In genomic region chr11:58195939-58196338, GRCh38 we compare ENCODE assay signal across 11 cellular contexts. TPM values are rescaled to one million over a fixed set of nuclear protein-coding genes. Genes with fewer than 3 reads are reported as not detected.
"Had no signal": no experiment of that assay in that cellular context is flagged by ENCODE, and none has a peak within 500 bp of the region (broad histone marks: within the 10 kb centered on the region; RNA-seq: fewer than 3 reads in every experiment).

No MANE protein-coding gene starts in this region.

- H3K27ac ChIP-seq: GM23248, KMS-11 had no signal

- H3K4me2 ChIP-seq: KMS-11 had no signal

- H3K4me1 ChIP-seq: HAP-1 had no signal

- H3K9me3 ChIP-seq: HAP-1 had no signal

- H3K36me3 ChIP-seq: HAP-1 had no signal

- DNase-seq: GM23248, GOT3, H7, HFFc6, KBM-7 had no signal

- H2AFZ ChIP-seq: GM23248 had no signal

- H3K9ac ChIP-seq: GM23248, KMS-11 had no signal

- H3K4me3 ChIP-seq: GM23248, HAP-1 had no signal

- ATAC-seq: HCT116 had no signal

- FAIRE-seq: HTR-8/SVneo had no signal

RNA-seq across cellular contexts. Expression of gene OR9Q2, which starts 7.1 kb away (rescaled TPM):
- total RNA-seq: GM23248, H4, H7, HFFc6, HT-29 had no signal
- polyA plus RNA-seq: GM23248 had no signal

RNA-seq across cellular contexts. Expression of gene OR1S2, which starts 8.0 kb away (rescaled TPM):
- total RNA-seq: GM23248, H4, H7, HFFc6, HT-29 had no signal
- polyA plus RNA-seq: GM23248 had no signal

RNA-seq across cellular contexts. Expression of gene OR1S1, which starts 16.6 kb away (rescaled TPM):
- total RNA-seq: GM23248, H4, H7, HFFc6, HT-29 had no signal
- polyA plus RNA-seq: GM23248 had no signal

RNA-seq across cellular contexts. Expression of gene OR10Q1, which starts 32.8 kb away (rescaled TPM):
- total RNA-seq: GM23248, H4, H7, HFFc6, HT-29 had no signal
- polyA plus RNA-seq: GM23248 had no signal
